ENCODE assay signal across 9 cellular contexts in the genomic region with DNA sequence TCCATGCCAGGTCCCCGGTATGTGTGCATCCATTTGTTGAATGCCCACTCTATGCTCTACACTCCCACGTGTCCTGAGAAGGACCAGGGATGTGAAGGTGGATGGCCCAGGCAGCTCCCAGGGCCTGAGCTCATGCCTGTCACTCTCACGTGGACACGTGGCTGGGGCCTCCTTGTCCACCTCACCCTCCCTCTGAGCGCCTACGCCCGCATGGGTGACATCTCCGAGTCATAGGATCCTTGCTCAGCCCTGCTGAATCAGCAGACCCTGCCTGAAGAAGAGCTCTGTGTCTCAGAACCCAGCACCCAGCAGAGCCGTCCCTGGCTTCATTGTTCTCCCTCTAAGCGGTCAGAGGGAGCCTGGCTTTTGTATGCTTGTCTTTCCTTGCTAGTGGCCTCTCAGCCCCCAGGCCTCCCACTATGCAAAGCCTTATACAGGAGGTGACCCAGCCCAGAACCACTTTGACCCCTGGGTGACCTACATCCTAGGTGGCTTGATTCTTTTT.
DNase-seq lines count a peak whose midpoint lies in the region; ATAC-seq, FAIRE-seq and TF ChIP-seq lines count a peak whose summit lies in the region.
"Had no signal": no experiment of that assay in that cellular context is flagged by ENCODE, and none has a peak within 500 bp of the region (broad histone marks: within the 10 kb centered on the region; RNA-seq: fewer than 3 reads in every experiment).

No MANE protein-coding gene starts in this region.

- peak overlapping the region; percentile 30 for H3K27ac ChIP-seq in caudate nucleus (ENCODE audit: low read depth, low read length)
- no peak overlapping the region for H3K27ac ChIP-seq in HepG2 (ENCODE audit: extremely low read length, insufficient read depth, low read length)
- no peak overlapping the region for H3K27ac ChIP-seq in tibial artery

- POLR2A ChIA-PET in HepG2 (lab: Yijun Ruan, JAX): no interaction called here

- no peak for FAIRE-seq in HepG2 (lab: Jason Lieb, UNC)

- TF ChIP-seq CTCF in HepG2 (CRISPR knock-in tag; IDR thresholded peaks at IDR 0.05): no peak
- TF ChIP-seq CTCF in tibial artery (IDR thresholded peaks at IDR 0.05): no peak

- no TSS peak for BruUV-seq in HepG2 (replicated peaks; lab: Mats Ljungman, UMichigan)

- WGBS in HepG2 (ENCODE audit: low lambda C conversion rate): 90% methylated on average over 10 of the region's 10 CpGs

- H3K27me3 ChIP-seq in HepG2 (ENCODE audit: control insufficient read depth in 1 of 2, insufficient read depth in 2 of 2, low read length in 2 of 2) (no peaks in the 10 kb centered on the region), tibial artery (no peaks in the 10 kb centered on the region)

- H3K9me3 ChIP-seq in HepG2 (ENCODE audit: low read length): no peaks in the 10 kb centered on the region
- H3K9me3 ChIP-seq in tibial artery: no peaks in the 10 kb centered on the region

- no peak for TF ChIP-seq RAD21 in HepG2 (CRISPR knock-in tag; IDR thresholded peaks at IDR 0.05)

- TF ChIP-seq POLR2A in HepG2 (IDR thresholded peaks at IDR 0.05; ENCODE audit: insufficient read depth in 1 of 2, low read depth in 2 of 2, low read length in 2 of 2): no peak

- DNase-seq in activated CD4-positive, alpha-beta T cell treated with anti-CD3 and anti-CD28 coated beads, Interleukin-2, amount 50 U/mL, for 48 hours: peak; percentile 33 to 37
- no peak for DNase-seq in activated CD4-positive, alpha-beta T cell treated with anti-CD3 and anti-CD28 coated beads for 4 hours
- DNase-seq in caudate nucleus (lab: John Stamatoyannopoulos, UW) (peak in 33 of 61 donors; percentile 12 to 72 (median 50)), HepG2 (ENCODE audit: low spot score) (no peak), tibial artery (peak; percentile 74 to 82), NCI-H2029 (lab: John Stamatoyannopoulos, UW) (no peak), NCI-H345 (lab: John Stamatoyannopoulos, UW) (no peak), cerebellar nuclear complex (lab: John Stamatoyannopoulos, UW) (no peak)
- DNase-seq: effector CD8-positive, alpha-beta T cell had no signal

- H3K9ac ChIP-seq in HepG2 (ENCODE audit: insufficient read depth, low read depth, low read length): no peak overlapping the region

- no peak overlapping the region for H3K4me2 ChIP-seq in HepG2 (ENCODE audit: low read depth, low read length)

- peaks cover 12% of the 10 kb centered on the region; the same call in 1 of the 2 replicates for H4K20me1 ChIP-seq in HepG2 (ENCODE audit: insufficient read depth, low read length)

- no peak for ATAC-seq in HepG2

- H3K79me2 ChIP-seq in HepG2 (ENCODE audit: insufficient read depth, low read length): peaks cover 2% of the 10 kb centered on the region

- CTCF ChIA-PET in HepG2 (lab: Yijun Ruan, JAX; ENCODE audit: low intra/inter-chr PET ratio, low total read pairs): no interaction called here

- TF ChIP-seq EP300 in HepG2 (IDR thresholded peaks at IDR 0.05; ENCODE audit: low read depth in 2 of 2, low read length in 2 of 2) (no peak), HepG2 (CRISPR knock-in tag; IDR thresholded peaks at IDR 0.05; ENCODE audit: borderline replicate concordance) (no peak)

- intact Hi-C loops in HepG2 (cut with micrococcal nuclease; ENCODE audit: unreplicated experiment): no loop called here
- intact Hi-C loops in tibial artery (cut with DNase I; ENCODE audit: low total_unique reads): no loop called here

- in situ Hi-C loops in HepG2 (cut with HindIII; ENCODE audit: extremely low pct_ligation_motif_present, low pct_unique_long_range_greater_than_20kb): no loop called here

- H3K36me3 ChIP-seq in HepG2 (replicated peaks in 1 of 2; ENCODE audit: control insufficient read depth in 1 of 2, insufficient read depth in 2 of 2, low read length in 2 of 2): peaks cover 22 to 64% of the 10 kb centered on the region in 2 experiments
- peaks cover 0 to 5% (median 0%) of the 10 kb centered on the region in 3 donors for H3K36me3 ChIP-seq in tibial artery

- H2AFZ ChIP-seq in HepG2 (ENCODE audit: low read length): no peak overlapping the region

- H3K4me1 ChIP-seq in HepG2 (ENCODE audit: insufficient read depth, low read length) (no peaks in the 10 kb centered on the region), tibial artery (peaks cover 4 to 76% (median 19%) of the 10 kb centered on the region in 4 donors)

- no peak overlapping the region for H3K4me3 ChIP-seq in HepG2 (replicated peaks in 1 of 3; ENCODE audit: insufficient read depth in 1 of 3, low read depth in 2 of 3, low read length in 3 of 3)
- no peak overlapping the region for H3K4me3 ChIP-seq in tibial artery

TF ChIP-seq in HepG2, 621 proteins besides CTCF, POLR2A, EP300 and RAD21:
- TF ChIP-seq RBM39 (IDR thresholded peaks at IDR 0.05; ENCODE audit: low read depth, low read length, poor library complexity, severe bottlenecking): no peak
- TF ChIP-seq RBM22 (optimal IDR thresholded peaks at IDR 0.05; ENCODE audit: low read length): peak; percentile 25
- TF ChIP-seq ZNF776 (CRISPR knock-in tag; IDR thresholded peaks at IDR 0.05): no peak
- TF ChIP-seq ZBTB33 (CRISPR knock-in tag; IDR thresholded peaks at IDR 0.05): peak; percentile 72; the same call in 1 of the 2 replicates
- no peak for TF ChIP-seq ZBTB43 (CRISPR knock-in tag; conservative IDR thresholded peaks at IDR 0.05)

Comparison
In these comparisons a context has a peak if more than half of its experiments do, and no peak if none do; other contexts are left out.
1. DNase-seq: peak in activated CD4-positive, alpha-beta T cell treated with anti-CD3 and anti-CD28 coated beads, Interleukin-2, amount 50 U/mL, for 48 hours (2 of 2), caudate nucleus (33 of 61) and tibial artery (2 of 2); none in activated CD4-positive, alpha-beta T cell treated with anti-CD3 and anti-CD28 coated beads for 4 hours (0 of 2), HepG2 (single experiment), NCI-H2029 (single experiment), NCI-H345 (single experiment) and cerebellar nuclear complex (0 of 2).